ENCODE assay signal across 13 cellular contexts in the genomic region with DNA sequence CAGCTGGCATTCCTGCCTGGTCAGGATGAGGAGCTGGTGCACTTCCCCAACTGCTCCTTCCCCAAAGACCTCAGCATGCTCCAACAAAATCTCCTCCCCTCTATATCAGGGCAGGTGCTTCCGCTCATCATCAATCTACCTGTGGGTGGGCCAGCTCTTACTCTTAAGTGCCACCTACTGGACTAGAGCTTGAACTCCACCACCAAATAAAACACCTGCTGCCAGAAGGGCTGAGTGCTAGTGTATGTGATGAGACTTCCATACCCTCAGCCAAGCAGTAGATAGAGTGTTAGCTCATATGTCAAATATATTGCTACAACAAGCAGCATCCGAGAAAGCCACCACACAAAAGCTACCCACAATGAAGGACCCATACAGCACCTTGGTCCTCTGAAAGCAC.
A peak's percentile ranks its signal among the peaks of the same experiment; 100 is the strongest.
DNase-seq lines count a peak whose midpoint lies in the region; ATAC-seq, FAIRE-seq and TF ChIP-seq lines count a peak whose summit lies in the region.
"Had no signal": no experiment of that assay in that cellular context is flagged by ENCODE, and none has a peak within 500 bp of the region (broad histone marks: within the 10 kb centered on the region; RNA-seq: fewer than 3 reads in every experiment).

No MANE protein-coding gene starts in this region.

- TF ChIP-seq POLR2A in A549 (IDR thresholded peaks at IDR 0.05; ENCODE audit: low read length), result no peak
- no peak for TF ChIP-seq POLR2A in esophagus muscularis mucosa (IDR thresholded peaks at IDR 0.05; ENCODE audit: low read depth)

- POLR2A ChIA-PET in A549 (lab: Yijun Ruan, JAX), result no interaction called here

- DNase-seq in A549 (ENCODE audit: low read depth in 1 of 2, low spot score in 1 of 2), result peak; percentile 6 to 39
- peak; percentile 4 for DNase-seq in GDM1 (lab: John Stamatoyannopoulos, UW)
- DNase-seq in NCI-H69 (lab: John Stamatoyannopoulos, UW), result peak; percentile 46
- no peak for DNase-seq in fibroblast of villous mesenchyme (ENCODE audit: low read depth)
- DNase-seq in esophagus muscularis mucosa (ENCODE audit: extremely low spot score), result no peak
- DNase-seq in mucosa of gallbladder (ENCODE audit: low spot score), result no peak
- no peak for DNase-seq in cerebellar cortex (ENCODE audit: low spot score)
- DNase-seq: NCI-H1436 treated with DMSO at 0.1 percent for 48 hours, nephron progenitor cell, thyroid gland had no signal

- TF ChIP-seq EP300 in A549 (IDR thresholded peaks at IDR 0.05), result no peak
- TF ChIP-seq EP300 in esophagus muscularis mucosa (IDR thresholded peaks at IDR 0.05), result no peak

- H3K27ac ChIP-seq in A549 (no peak overlapping the region), esophagus muscularis mucosa (replicated peaks in 1 of 4) (no peak overlapping the region)
- H3K27ac ChIP-seq: SJCRH30, thyroid gland had no signal

- CTCF ChIA-PET in A549 (lab: Yijun Ruan, JAX), result interaction anchor here (1.6 kb wide), 1 partner anchor 28 kb away, joined by 3 read pairs; no protein-coding TSS in a partner anchor

- H3K4me2 ChIP-seq in A549, result no peak overlapping the region

- peak in 1 of 2 experiments; percentile 41; a peak in 1 of 6 replicates for ATAC-seq in A549
- no peak for ATAC-seq in GM19467 (IDR thresholded peaks at IDR 0.05; ENCODE audit: unreplicated experiment)

- no peak overlapping the region for H3K4me3 ChIP-seq in A549
- H3K4me3 ChIP-seq in fibroblast of villous mesenchyme (ENCODE audit: low read depth, low read length), result no peak overlapping the region
- no peak overlapping the region for H3K4me3 ChIP-seq in esophagus muscularis mucosa
- H3K4me3 ChIP-seq: SJCRH30, thyroid gland had no signal

- H3K36me3 ChIP-seq in esophagus muscularis mucosa, result no peaks in the 10 kb centered on the region
- H3K36me3 ChIP-seq: SJCRH30, thyroid gland had no signal

- H3K27me3 ChIP-seq in esophagus muscularis mucosa, result no peaks in the 10 kb centered on the region
- H3K27me3 ChIP-seq: SJCRH30, thyroid gland had no signal

- intact Hi-C loops in esophagus muscularis mucosa (cut with DNase I), result no loop called here

- H3K9me3 ChIP-seq in A549, result peaks cover 46% of the 10 kb centered on the region
- peaks cover 0 to 29% (median 18%) of the 10 kb centered on the region in 4 donors for H3K9me3 ChIP-seq in esophagus muscularis mucosa
- H3K9me3 ChIP-seq: SJCRH30, thyroid gland had no signal

- H3K4me1 ChIP-seq in A549 (no peaks in the 10 kb centered on the region), esophagus muscularis mucosa (no peaks in the 10 kb centered on the region)
- H3K4me1 ChIP-seq: SJCRH30, thyroid gland had no signal

- FAIRE-seq in A549 (lab: Jason Lieb, UNC), result no peak
- FAIRE-seq: astrocyte had no signal

- peak; percentile 31 to 46; a peak in 4 of 5 replicates for TF ChIP-seq RAD21 in A549 (conservative IDR thresholded peaks at IDR 0.05 in 1 of 2, IDR thresholded peaks at IDR 0.05 in 1 of 2)

- 34% methylated on average over 2 of the region's 2 CpGs for WGBS in A549 (ENCODE audit: missing lambda C conversion rate)
- WGBS in esophagus muscularis mucosa, result 100% methylated on average over 2 of the region's 2 CpGs

- no peak for TF ChIP-seq CTCF in A549 (IDR thresholded peaks at IDR 0.05)
- TF ChIP-seq CTCF in fibroblast of villous mesenchyme (IDR thresholded peaks at IDR 0.05; ENCODE audit: insufficient read depth, low read depth, low read length), result peak; percentile 37
- no peak for TF ChIP-seq CTCF in esophagus muscularis mucosa (IDR thresholded peaks at IDR 0.05)

TF ChIP-seq in A549, 52 proteins besides CTCF, POLR2A, EP300 and RAD21:
- TF ChIP-seq SMC3 (IDR thresholded peaks at IDR 0.05) (0 out of 3 replicates have a peak, but pooled peaks have one; percentile 13), HOXB13 (CRISPR knock-in tag; IDR thresholded peaks at IDR 0.05; ENCODE audit: low read depth) (no peak)

Comparison
In these comparisons a context has a peak if more than half of its experiments do, and no peak if none do; other contexts are left out.
1. DNase-seq: peak in A549 (2 of 2), GDM1 (single experiment) and NCI-H69 (single experiment); none in fibroblast of villous mesenchyme (single experiment), esophagus muscularis mucosa (single experiment), mucosa of gallbladder (single experiment) and cerebellar cortex (single experiment).